In the genomic region with DNA sequence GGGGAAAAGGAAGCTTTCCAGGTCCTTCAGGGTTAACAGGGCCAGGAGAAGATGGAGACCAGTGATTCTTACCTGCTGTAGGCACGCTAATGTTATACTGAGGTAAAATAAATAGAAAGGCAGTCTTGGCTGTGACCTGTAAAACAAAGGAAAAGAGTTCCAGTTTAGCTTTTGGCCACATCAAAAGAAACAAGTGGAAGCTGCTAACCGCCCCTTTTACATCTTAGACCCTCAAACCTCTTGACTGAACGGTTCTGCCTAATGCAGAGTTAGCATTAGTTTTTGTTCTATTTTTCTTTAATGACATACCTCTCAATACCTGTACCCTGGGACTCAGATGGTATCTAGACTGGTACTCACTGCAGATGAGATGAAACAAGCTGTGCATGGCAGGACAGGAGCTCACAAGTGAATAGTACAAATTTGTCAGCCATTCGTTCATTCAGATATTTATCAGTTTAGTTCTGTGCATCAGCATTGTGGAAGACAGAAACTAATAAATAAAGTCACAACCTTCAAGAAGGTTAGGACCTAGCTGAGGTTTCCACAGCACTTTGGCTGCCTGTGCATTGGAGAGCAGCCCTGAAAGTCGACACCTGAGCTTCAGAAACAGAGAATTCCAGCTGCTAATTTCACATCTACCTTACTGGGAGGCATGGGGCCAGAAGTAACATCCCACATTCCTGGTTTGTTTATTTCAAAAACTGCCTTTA, we compare ENCODE assay signal across 13 cellular contexts. TPM values are rescaled to one million over a fixed set of nuclear protein-coding genes. Genes with fewer than 3 reads are reported as not detected.
A peak's percentile ranks its signal among the peaks of the same experiment; 100 is the strongest.
DNase-seq lines count a peak whose midpoint lies in the region; ATAC-seq lines count a peak whose summit lies in the region.
"Had no signal": no experiment of that assay in that cellular context is flagged by ENCODE, and none has a peak within 500 bp of the region (broad histone marks: within the 10 kb centered on the region; RNA-seq: fewer than 3 reads in every experiment).

No MANE protein-coding gene starts in this region.

- H3K27me3 ChIP-seq in GM23248 (replicated peaks; ENCODE audit: insufficient read depth) (no peaks in the 10 kb centered on the region), Karpas-422 (ENCODE audit: low read length) (no peaks in the 10 kb centered on the region)
- H3K27me3 ChIP-seq in naive thymus-derived CD4-positive, alpha-beta T cell (ENCODE audit: control insufficient read depth in 2 of 2, insufficient read depth in 2 of 2, low read length in 2 of 2) = no peaks in the 10 kb centered on the region
- H3K27me3 ChIP-seq: transverse colon had no signal

- H3K9me2 ChIP-seq in GM23248 (ENCODE audit: insufficient read depth) = no peaks in the 10 kb centered on the region
- no peaks in the 10 kb centered on the region for H3K9me2 ChIP-seq in Karpas-422 (replicated peaks; ENCODE audit: insufficient read depth, low read length)

- H3K9ac ChIP-seq in GM23248 (no peak overlapping the region), Karpas-422 (ENCODE audit: low read length) (no peak overlapping the region)

- H3K27ac Mint-ChIP-seq in naive thymus-derived CD4-positive, alpha-beta T cell = peak overlapping the region in 3 of 9 donors; percentile 19 to 51 (median 25)

- POLR2A ChIA-PET in naive thymus-derived CD4-positive, alpha-beta T cell (lab: Charles Lee) = no interaction called here

- peaks cover 86% of the 10 kb centered on the region for H3K79me2 ChIP-seq in GM23248 (ENCODE audit: insufficient read depth)
- peaks cover 69% of the 10 kb centered on the region for H3K79me2 ChIP-seq in Karpas-422 (ENCODE audit: low read length)

- peaks cover 92% of the 10 kb centered on the region for H3F3A ChIP-seq in GM23248 (ENCODE audit: insufficient read depth)

- H4K20me1 ChIP-seq in GM23248 (ENCODE audit: insufficient read depth) (no peaks in the 10 kb centered on the region), Karpas-422 (ENCODE audit: insufficient read depth, low read depth, low read length) (no peaks in the 10 kb centered on the region; the same call in 1 of the 2 replicates)

- H3K4me3 Mint-ChIP-seq in naive thymus-derived CD4-positive, alpha-beta T cell = peak overlapping the region in 5 of 10 donors; percentile 22 to 67 (median 29)
- H3K4me3 Mint-ChIP-seq: naive B cell had no signal

- WGBS in GM23248 (ENCODE audit: low coverage in 1 of 2, low lambda C conversion rate in 2 of 2, missing lambda C conversion rate in 2 of 2), 2 experiments = 74 to 82% methylated on average over 5 of the region's 5 CpGs

- no peaks in the 10 kb centered on the region for H3K27me3 Mint-ChIP-seq in naive thymus-derived CD4-positive, alpha-beta T cell
- H3K27me3 Mint-ChIP-seq: naive B cell had no signal

- H3K27ac ChIP-seq in GM23248 (peak overlapping the region; percentile 87), Karpas-422 (ENCODE audit: low read length) (peak overlapping the region; percentile 77; the same call in 1 of the 2 replicates), caudate nucleus (ENCODE audit: low read depth, low read length) (no peak overlapping the region)
- H3K27ac ChIP-seq in naive thymus-derived CD4-positive, alpha-beta T cell (ENCODE audit: low read depth, low read length) = no peak overlapping the region

- ATAC-seq in GM19395 (IDR thresholded peaks at IDR 0.05; ENCODE audit: unreplicated experiment) (peak; percentile 4), left colon (no peak)
- peak; percentile 11 for ATAC-seq in naive thymus-derived CD4-positive, alpha-beta T cell

- H3K4me1 Mint-ChIP-seq in naive thymus-derived CD4-positive, alpha-beta T cell = peaks cover 36 to 61% (median 56%) of the 10 kb centered on the region in 7 donors

- no peak overlapping the region for H3K4me2 ChIP-seq in GM23248 (ENCODE audit: unreplicated experiment)
- no peak overlapping the region for H3K4me2 ChIP-seq in Karpas-422 (ENCODE audit: low read depth, low read length, poor library complexity, severe bottlenecking)

- CTCF ChIA-PET in naive thymus-derived CD4-positive, alpha-beta T cell (lab: Charles Lee) = no interaction called here

- in situ Hi-C loops in GM23248 (cut with MboI) = no loop called here

- H3K36me3 Mint-ChIP-seq in naive thymus-derived CD4-positive, alpha-beta T cell = peaks cover 0 to 30% (median 8%) of the 10 kb centered on the region in 5 donors
- H3K36me3 Mint-ChIP-seq: naive B cell had no signal

- intact Hi-C loops in naive thymus-derived CD4-positive, alpha-beta T cell (cut with micrococcal nuclease) = loop anchor here in 1 of 2 donors (2.0 to 5.0 kb wide), 2 partner anchors 39 to 44 kb away; no protein-coding TSS in a partner anchor
- intact Hi-C loops in left colon (cut with DNase I, micrococcal nuclease) = no loop called here

- no peak overlapping the region for H3K4me3 ChIP-seq in GM23248
- no peak overlapping the region for H3K4me3 ChIP-seq in Karpas-422 (ENCODE audit: low read length)
- H3K4me3 ChIP-seq in naive thymus-derived CD4-positive, alpha-beta T cell (ENCODE audit: low read length) = no peak overlapping the region
- H3K4me3 ChIP-seq: transverse colon had no signal

- H3K9me3 ChIP-seq in GM23248 (ENCODE audit: low read depth) (no peaks in the 10 kb centered on the region), Karpas-422 (ENCODE audit: low read length) (no peaks in the 10 kb centered on the region)
- H3K9me3 ChIP-seq in naive thymus-derived CD4-positive, alpha-beta T cell (ENCODE audit: control insufficient read depth in 2 of 3, low read length in 3 of 3) = no peaks in the 10 kb centered on the region
- H3K9me3 ChIP-seq: Caco-2, transverse colon had no signal

- H3K9me3 Mint-ChIP-seq in naive thymus-derived CD4-positive, alpha-beta T cell = peaks cover 0 to 1% (median 0%) of the 10 kb centered on the region in 11 donors
- H3K9me3 Mint-ChIP-seq: naive B cell had no signal

- no peak overlapping the region for H2AFZ ChIP-seq in GM23248
- H2AFZ ChIP-seq in Karpas-422 (ENCODE audit: low read length) = no peak overlapping the region

- DNase-seq in GM23248 (no peak), Karpas-422 (no peak), NCI-H345 treated with DMSO at 0.1 percent for 48 hours (lab: John Stamatoyannopoulos, UW; ENCODE audit: unreplicated experiment) (no peak), left colon (no peak), caudate nucleus (lab: John Stamatoyannopoulos, UW) (no peak)
- DNase-seq in naive thymus-derived CD4-positive, alpha-beta T cell = no peak
- DNase-seq: Caco-2, foreskin melanocyte, naive B cell, NCI-H510A treated with DMSO at 0.1 percent for 48 hours, Right ventricle myocardium superior had no signal

- H3K4me1 ChIP-seq in GM23248 (ENCODE audit: insufficient read depth) (peaks cover 87% of the 10 kb centered on the region), Karpas-422 (ENCODE audit: low read length) (peaks cover 77% of the 10 kb centered on the region)
- H3K4me1 ChIP-seq in naive thymus-derived CD4-positive, alpha-beta T cell (ENCODE audit: control insufficient read depth in 2 of 2, insufficient read depth in 2 of 2, low read length in 2 of 2) = peaks cover 11 to 29% of the 10 kb centered on the region in 2 donors
- H3K4me1 ChIP-seq: Caco-2 had no signal

- H3K36me3 ChIP-seq in GM23248 (ENCODE audit: low read depth) = peaks cover 8% of the 10 kb centered on the region; the same call in 1 of the 2 replicates
- H3K36me3 ChIP-seq in Karpas-422 (ENCODE audit: insufficient read depth, low read length) = no peaks in the 10 kb centered on the region
- peaks cover 0 to 13% (median 8%) of the 10 kb centered on the region in 3 experiments for H3K36me3 ChIP-seq in naive thymus-derived CD4-positive, alpha-beta T cell (ENCODE audit: control insufficient read depth in 2 of 3, insufficient read depth in 3 of 3, low read length in 3 of 3)
- H3K36me3 ChIP-seq: transverse colon had no signal

RNA-seq across cellular contexts. Expression of gene TRAM2, which starts 41.0 kb away (rescaled TPM):
- total RNA-seq in GM23248 (2014; rRNA removed; shearing (Covaris generic)) = 174 and 182 TPM in 2 replicates
- 141 and 145 TPM in 2 replicates for polyA plus RNA-seq in GM23248 (2016; fragmentation: Nextera tagmentation; extraction: Ambion mirVana)
- total RNA-seq in Karpas-422 (2014; rRNA removed; shearing (Covaris generic); ENCODE audit: low replicate concordance) = 19.3 and 24.1 TPM in 2 replicates
- total RNA-seq in naive thymus-derived CD4-positive, alpha-beta T cell = 10 to 100 TPM in 4 of 5 experiments, 1 to 10 TPM in 1; 8.9 to 10.9 (median 10.3) TPM
- polyA plus RNA-seq in naive thymus-derived CD4-positive, alpha-beta T cell = 1 to 10 TPM; 3.2 to 4.5 TPM
- total RNA-seq in left colon = 10 to 100 TPM; 15.3 to 23.7 TPM

Comparison
In these comparisons a context has a peak if more than half of its experiments do, and no peak if none do; other contexts are left out.
1. H3K27ac ChIP-seq: peak in GM23248 (single experiment) and Karpas-422 (single experiment); none in naive thymus-derived CD4-positive, alpha-beta T cell (single experiment) and caudate nucleus (single experiment).